32 cellular contexts compared by ENCODE assay signal in genomic region chr11:58921778-58922390, GRCh38. TPM values are rescaled to one million over a fixed set of nuclear protein-coding genes. Genes with fewer than 3 reads are reported as not detected.
DNase-seq lines count a peak whose midpoint lies in the region; ATAC-seq and TF ChIP-seq lines count a peak whose summit lies in the region.
"Had no signal": no experiment of that assay in that cellular context is flagged by ENCODE, and none has a peak within 500 bp of the region (broad histone marks: within the 10 kb centered on the region; RNA-seq: fewer than 3 reads in every experiment).

No MANE protein-coding gene starts in this region.

- no peak overlapping the region for H3K9ac ChIP-seq in PC-3 (ENCODE audit: low read length)
- H3K9ac ChIP-seq: parathyroid adenoma had no signal

- BruUV-seq in PC-3 (replicated peaks; lab: Mats Ljungman, UMichigan): no TSS peak

- H2AFZ ChIP-seq in PC-3 (ENCODE audit: low read length): no peak overlapping the region
- H2AFZ ChIP-seq: parathyroid adenoma had no signal

- no peaks in the 10 kb centered on the region for H3K9me2 ChIP-seq in PC-3 (replicated peaks; ENCODE audit: low read length)

- peaks cover 6% of the 10 kb centered on the region for H3F3A ChIP-seq in PC-3 (ENCODE audit: low read length, unreplicated experiment)

- intact Hi-C loops in PC-3 (cut with micrococcal nuclease): no loop called here

- H3K79me2 ChIP-seq in PC-3 (ENCODE audit: low read length): no peaks in the 10 kb centered on the region
- H3K79me2 ChIP-seq: parathyroid adenoma had no signal

- H3K4me2 ChIP-seq in PC-3 (ENCODE audit: low read length): no peak overlapping the region
- H3K4me2 ChIP-seq: GM23338, smooth muscle cell had no signal

- H3K27ac ChIP-seq in VCaP (peak overlapping the region; percentile 96), suprapubic skin (peak overlapping the region; percentile 64), PC-3 (ENCODE audit: low read length) (no peak overlapping the region)
- H3K27ac ChIP-seq: coronary artery, left ventricle myocardium inferior, parathyroid adenoma, right atrium auricular region, testis had no signal

- H3K27me3 ChIP-seq in suprapubic skin: no peaks in the 10 kb centered on the region
- no peaks in the 10 kb centered on the region for H3K27me3 ChIP-seq in PC-3 (ENCODE audit: low read length)
- H3K27me3 ChIP-seq: right atrium auricular region, testis had no signal

- no peak for TF ChIP-seq POLR2A in suprapubic skin (IDR thresholded peaks at IDR 0.05)

- 61% methylated on average over 5 of the region's 5 CpGs for WGBS in suprapubic skin

- no peaks in the 10 kb centered on the region for H4K20me1 ChIP-seq in PC-3 (ENCODE audit: low read length)

- H3K36me3 ChIP-seq in suprapubic skin: no peaks in the 10 kb centered on the region
- no peaks in the 10 kb centered on the region for H3K36me3 ChIP-seq in PC-3 (ENCODE audit: low read depth, low read length)
- H3K36me3 ChIP-seq: left ventricle myocardium inferior, right atrium auricular region had no signal

- no peak for ATAC-seq in PC-3
- ATAC-seq: effector memory CD8-positive, alpha-beta T cell; GM23338; stimulated activated naive CD8-positive, alpha-beta T cell treated with anti-CD3 and anti-CD28 coated beads, Interleukin-15, Interleukin-2, amounts not matched to agents 100 U/mL and 50 U/mL, for 24 hours; T-cell had no signal

- CTCF ChIA-PET in PC-3 (lab: Charles Lee): no interaction called here

- H3K4me3 ChIP-seq in suprapubic skin (no peak overlapping the region), PC-3 (ENCODE audit: low read length) (no peak overlapping the region)
- H3K4me3 ChIP-seq: coronary artery, GM23338, left ventricle myocardium inferior, right atrium auricular region, smooth muscle cell, testis had no signal

- POLR2A ChIA-PET in PC-3 (lab: Charles Lee; ENCODE audit: unreplicated experiment): no interaction called here

- H3K4me1 ChIP-seq in suprapubic skin (peaks cover 22% of the 10 kb centered on the region), PC-3 (ENCODE audit: insufficient read depth, low read length) (peaks cover 30% of the 10 kb centered on the region)
- H3K4me1 ChIP-seq: left ventricle myocardium inferior, parathyroid adenoma, right atrium auricular region had no signal

- TF ChIP-seq EP300 in suprapubic skin (IDR thresholded peaks at IDR 0.05): no peak

- no peak for TF ChIP-seq CTCF in VCaP (conservative IDR thresholded peaks at IDR 0.05)
- no peak for TF ChIP-seq CTCF in suprapubic skin (IDR thresholded peaks at IDR 0.05)
- no peak for TF ChIP-seq CTCF in PC-3 (conservative IDR thresholded peaks at IDR 0.05; ENCODE audit: low read depth, low read length)

- H3K9me3 ChIP-seq in suprapubic skin (peaks cover 14% of the 10 kb centered on the region), PC-3 (ENCODE audit: low read length) (peaks cover 15% of the 10 kb centered on the region)
- H3K9me3 ChIP-seq: testis had no signal

- DNase-seq in NCI-H146 (lab: John Stamatoyannopoulos, UW) (peak; percentile 21), NCI-H146 treated with DMSO at 0.1 percent for 48 hours (lab: John Stamatoyannopoulos, UW; ENCODE audit: unreplicated experiment) (no peak), NCI-H1105 (lab: John Stamatoyannopoulos, UW) (peak; percentile 46), suprapubic skin (ENCODE audit: low spot score in 2 of 2) (no peak), PC-3 (no peak), DMS114 treated with DMSO at 0.1 percent for 48 hours (lab: John Stamatoyannopoulos, UW; ENCODE audit: unreplicated experiment) (no peak), epidermal melanocyte (ENCODE audit: insufficient read length, low spot score) (no peak)
- DNase-seq: activated CD4-positive, alpha-beta T cell treated with anti-CD3 and anti-CD28 coated beads for 48 hours; activated effector memory CD4-positive, alpha-beta T cell treated with anti-CD3 and anti-CD28 coated beads, Interleukin-2, amount 50 U/mL, for 16 hours; activated naive CD8-positive, alpha-beta T cell treated with anti-CD3 and anti-CD28 coated beads for 36 hours; activated T-cell treated with anti-CD3 and anti-CD28 coated beads, Interleukin-2, amount 50 U/mL, for 24 hours; anterior cingulate cortex; effector memory CD8-positive, alpha-beta T cell; erythroblast; left ventricle myocardium inferior; mesenchymal stem cell; NCI-H187 treated with DMSO at 0.1 percent for 48 hours; NCI-H2227 treated with DMSO at 0.1 percent for 48 hours; stimulated activated CD4-positive, alpha-beta T cell treated with anti-CD3 and anti-CD28 coated beads, Interleukin-1b, Interleukin-23, amount 100 ng/mL, for 48 hours; stimulated activated naive CD8-positive, alpha-beta T cell treated with anti-CD3 and anti-CD28 coated beads, Interleukin-15, Interleukin-2, amounts not matched to agents 100 U/mL and 50 U/mL, for 24 hours; T-cell; testis had no signal

RNA-seq across cellular contexts. Expression of gene GLYATL1, which starts 17.4 kb away (rescaled TPM):
- total RNA-seq in suprapubic skin: 1 to 10 TPM in 3 of 4 donors, not detected in 1; 2.4 to 6.1 (median 3.5) TPM
- not detected in 2 replicates for total RNA-seq in PC-3 (2014; rRNA removed)
- total RNA-seq: A172, fibroblast of villous mesenchyme, left ventricle myocardium inferior, OCI-LY7, right atrium auricular region, SK-MEL-5, smooth muscle cell had no signal

Comparison
In these comparisons a context has a peak if more than half of its experiments do, and no peak if none do; other contexts are left out.
1. DNase-seq: peak in NCI-H146 (single experiment) and NCI-H1105 (single experiment); none in NCI-H146 treated with DMSO at 0.1 percent for 48 hours (single experiment), suprapubic skin (0 of 2), PC-3 (single experiment), DMS114 treated with DMSO at 0.1 percent for 48 hours (single experiment) and epidermal melanocyte (single experiment).